In genomic region chr3:67389176-67389575, GRCh38 we compare ENCODE assay signal across 1 cellular context.
TF ChIP-seq lines count a peak whose summit lies in the region.

No MANE protein-coding gene starts in this region.

TF ChIP-seq in GM12878, 131 proteins besides CTCF, POLR2A, EP300 and RAD21 (continued from another document):
- no peak for TF ChIP-seq REST (IDR thresholded peaks at IDR 0.05; ENCODE audit: low read depth, low read length)
